Comparison of ENCODE assay signal across 1 cellular context in genomic region chr17:43169561-43170139, GRCh38.
TF ChIP-seq lines count a peak whose summit lies in the region.

No MANE protein-coding gene starts in this region.

TF ChIP-seq in HepG2, 621 proteins besides CTCF, POLR2A, EP300 and RAD21 (continued from another document):
- TF ChIP-seq, protein P1, sequence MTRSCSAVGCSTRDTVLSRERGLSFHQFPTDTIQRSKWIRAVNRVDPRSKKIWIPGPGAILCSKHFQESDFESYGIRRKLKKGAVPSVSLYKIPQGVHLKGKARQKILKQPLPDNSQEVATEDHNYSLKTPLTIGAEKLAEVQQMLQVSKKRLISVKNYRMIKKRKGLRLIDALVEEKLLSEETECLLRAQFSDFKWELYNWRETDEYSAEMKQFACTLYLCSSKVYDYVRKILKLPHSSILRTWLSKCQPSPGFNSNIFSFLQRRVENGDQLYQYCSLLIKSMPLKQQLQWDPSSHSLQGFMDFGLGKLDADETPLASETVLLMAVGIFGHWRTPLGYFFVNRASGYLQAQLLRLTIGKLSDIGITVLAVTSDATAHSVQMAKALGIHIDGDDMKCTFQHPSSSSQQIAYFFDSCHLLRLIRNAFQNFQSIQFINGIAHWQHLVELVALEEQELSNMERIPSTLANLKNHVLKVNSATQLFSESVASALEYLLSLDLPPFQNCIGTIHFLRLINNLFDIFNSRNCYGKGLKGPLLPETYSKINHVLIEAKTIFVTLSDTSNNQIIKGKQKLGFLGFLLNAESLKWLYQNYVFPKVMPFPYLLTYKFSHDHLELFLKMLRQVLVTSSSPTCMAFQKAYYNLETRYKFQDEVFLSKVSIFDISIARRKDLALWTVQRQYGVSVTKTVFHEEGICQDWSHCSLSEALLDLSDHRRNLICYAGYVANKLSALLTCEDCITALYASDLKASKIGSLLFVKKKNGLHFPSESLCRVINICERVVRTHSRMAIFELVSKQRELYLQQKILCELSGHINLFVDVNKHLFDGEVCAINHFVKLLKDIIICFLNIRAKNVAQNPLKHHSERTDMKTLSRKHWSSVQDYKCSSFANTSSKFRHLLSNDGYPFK (CRISPR knock-in tag; IDR thresholded peaks at IDR 0.05; ENCODE audit: borderline replicate concordance), result 0 out of 2 replicates have a peak, but pooled peaks have one; percentile 39
- peak; percentile 54; the same call in 1 of the 2 replicates for TF ChIP-seq NFIC (IDR thresholded peaks at IDR 0.05; ENCODE audit: low read length)
- TF ChIP-seq MAX (IDR thresholded peaks at IDR 0.05), result peak; percentile 92
- TF ChIP-seq SMAD1 (CRISPR knock-in tag; IDR thresholded peaks at IDR 0.05; ENCODE audit: borderline replicate concordance, low read depth), result peak; percentile 23; the same call in 1 of the 2 replicates
- 0 out of 2 replicates have a peak, but pooled peaks have one; percentile 22 for TF ChIP-seq ZNF614 (CRISPR knock-in tag; IDR thresholded peaks at IDR 0.05; ENCODE audit: borderline replicate concordance)
- no peak for TF ChIP-seq HOXA3 (CRISPR knock-in tag; IDR thresholded peaks at IDR 0.05)
- TF ChIP-seq PAXIP1 (CRISPR knock-in tag; conservative IDR thresholded peaks at IDR 0.05), result peak; percentile 88
- TF ChIP-seq ZFX (CRISPR knock-in tag; IDR thresholded peaks at IDR 0.05; ENCODE audit: low read depth), result 0 out of 2 replicates have a peak, but pooled peaks have one; percentile 16
- peak; percentile 17; the same call in 1 of the 2 replicates for TF ChIP-seq ZNF629 (CRISPR knock-in tag; conservative IDR thresholded peaks at IDR 0.05)
- no peak for TF ChIP-seq SP1 (IDR thresholded peaks at IDR 0.05)
- TF ChIP-seq SP1 (CRISPR knock-in tag; IDR thresholded peaks at IDR 0.05), result no peak
- no peak for TF ChIP-seq ZNF335 (CRISPR knock-in tag; IDR thresholded peaks at IDR 0.05)
TF ChIP-seq in HepG2: peak in this region for 174.
